Comparison of ENCODE assay signal across 19 cellular contexts in genomic region chrX:136735604-136736003, GRCh38. TPM values are rescaled to one million over a fixed set of nuclear protein-coding genes. Genes with fewer than 3 reads are reported as not detected.
DNase-seq lines count a peak whose midpoint lies in the region; ATAC-seq, FAIRE-seq and TF ChIP-seq lines count a peak whose summit lies in the region.
"Had no signal": no experiment of that assay in that cellular context is flagged by ENCODE, and none has a peak within 500 bp of the region (broad histone marks: within the 10 kb centered on the region; RNA-seq: fewer than 3 reads in every experiment).

No MANE protein-coding gene starts in this region.

- POLR2A ChIA-PET in HepG2 (lab: Yijun Ruan, JAX): no interaction called here
- POLR2A ChIA-PET in activated B cell treated with CpG ODN at 0.5 μM for 24 hours (lab: Charles Lee): interaction anchor here (0.6 to 1.0 kb wide), 6 partner anchors 12 to 145 kb away, joined by 3 to 6 read pairs (median 4); partner anchors contain the start of gene RBMX

- peak in 3 of 4 donors; percentile 15 to 43 (median 25) for ATAC-seq in right lobe of liver
- no peak for ATAC-seq in HepG2
- ATAC-seq in activated B cell treated with CpG ODN at 0.5 μM for 24 hours (ENCODE audit: low read depth): peak; percentile 52
- no peak for ATAC-seq in GM18870 (IDR thresholded peaks at IDR 0.05; ENCODE audit: unreplicated experiment)
- ATAC-seq: activated naive CD4-positive, alpha-beta T cell treated with anti-CD3 and anti-CD28 coated beads, Interleukin-2, amount 50 U/mL, for 72 hours; body of pancreas; effector memory CD8-positive, alpha-beta T cell; stimulated activated naive B cell treated with anti-CD40 and anti-IgM and Interleukin-4, amounts not matched to agents 10 μg/mL and 1 μg/mL and 100 μg/mL, for 72 hours had no signal

- no peak overlapping the region for H2AFZ ChIP-seq in HepG2 (ENCODE audit: low read length)

- CTCF ChIA-PET in HepG2 (lab: Yijun Ruan, JAX; ENCODE audit: low intra/inter-chr PET ratio, low total read pairs): no interaction called here
- CTCF ChIA-PET in activated B cell treated with CpG ODN at 0.5 μM for 24 hours (lab: Charles Lee): interaction anchor here (1.3 to 1.5 kb wide), 3 partner anchors 9 to 173 kb away, joined by 3 to 4 read pairs (median 4); partner anchors contain the start of gene RBMX

- intact Hi-C loops in right lobe of liver (cut with DNase I): no loop called here
- intact Hi-C loops in HepG2 (cut with micrococcal nuclease; ENCODE audit: unreplicated experiment): no loop called here
- intact Hi-C loops in activated B cell treated with CpG ODN at 0.5 μM for 24 hours (cut with micrococcal nuclease): no loop called here
- intact Hi-C loops in stomach (cut with DNase I; ENCODE audit: low total_unique reads): no loop called here

- H3K27ac Mint-ChIP-seq in activated B cell treated with CpG ODN at 0.5 μM for 24 hours: peak overlapping the region; percentile 63
- H3K27ac Mint-ChIP-seq: activated naive CD4-positive, alpha-beta T cell treated with anti-CD3 and anti-CD28 coated beads, Interleukin-2, amount 50 U/mL, for 72 hours; stimulated activated naive B cell treated with anti-CD40 and anti-IgM and Interleukin-4, amounts not matched to agents 10 μg/mL and 1 μg/mL and 100 μg/mL, for 72 hours had no signal

- no TSS peak for BruUV-seq in HepG2 (replicated peaks; lab: Mats Ljungman, UMichigan)

- FAIRE-seq in HepG2 (lab: Jason Lieb, UNC): no peak

- no peak for TF ChIP-seq RAD21 in HepG2 (CRISPR knock-in tag; IDR thresholded peaks at IDR 0.05)

- no peaks in the 10 kb centered on the region for H3K79me2 ChIP-seq in HepG2 (ENCODE audit: insufficient read depth, low read length)

- TF ChIP-seq CTCF in right lobe of liver (IDR thresholded peaks at IDR 0.05): no peak
- no peak for TF ChIP-seq CTCF in HepG2 (CRISPR knock-in tag; IDR thresholded peaks at IDR 0.05)
- no peak for TF ChIP-seq CTCF in activated B cell treated with CpG ODN at 0.5 μM for 24 hours (IDR thresholded peaks at IDR 0.05)
- TF ChIP-seq CTCF in stomach (IDR thresholded peaks at IDR 0.05): no peak

- no peak overlapping the region for H3K27ac ChIP-seq in right lobe of liver
- H3K27ac ChIP-seq in HepG2 (ENCODE audit: extremely low read length, insufficient read depth, low read length): no peak overlapping the region
- H3K27ac ChIP-seq in stomach: no peak overlapping the region
- H3K27ac ChIP-seq: body of pancreas, HL-60 had no signal

- H3K4me3 ChIP-seq in right lobe of liver: no peak overlapping the region
- no peak overlapping the region for H3K4me3 ChIP-seq in HepG2 (replicated peaks in 1 of 3; ENCODE audit: insufficient read depth in 1 of 3, low read depth in 2 of 3, low read length in 3 of 3)
- no peak overlapping the region for H3K4me3 ChIP-seq in stomach
- H3K4me3 ChIP-seq: body of pancreas, tibial nerve had no signal

- peaks cover 21% of the 10 kb centered on the region for H3K4me1 Mint-ChIP-seq in activated B cell treated with CpG ODN at 0.5 μM for 24 hours

- TF ChIP-seq POLR2A in right lobe of liver (IDR thresholded peaks at IDR 0.05) (no peak), HepG2 (IDR thresholded peaks at IDR 0.05; ENCODE audit: insufficient read depth in 1 of 2, low read depth in 2 of 2, low read length in 2 of 2) (no peak), stomach (IDR thresholded peaks at IDR 0.05) (no peak)

- no peak overlapping the region for H3K9ac ChIP-seq in HepG2 (ENCODE audit: insufficient read depth, low read depth, low read length)

- H3K4me3 Mint-ChIP-seq in activated B cell treated with CpG ODN at 0.5 μM for 24 hours: peak overlapping the region; percentile 5
- H3K4me3 Mint-ChIP-seq: effector memory CD8-positive, alpha-beta T cell; stimulated activated naive B cell treated with anti-CD40 and anti-IgM and Interleukin-4, amounts not matched to agents 10 μg/mL and 1 μg/mL and 100 μg/mL, for 72 hours had no signal

- H3K27me3 Mint-ChIP-seq in activated B cell treated with CpG ODN at 0.5 μM for 24 hours: no peaks in the 10 kb centered on the region
- H3K27me3 Mint-ChIP-seq: effector memory CD8-positive, alpha-beta T cell; stimulated activated naive B cell treated with anti-CD40 and anti-IgM and Interleukin-4, amounts not matched to agents 10 μg/mL and 1 μg/mL and 100 μg/mL, for 72 hours had no signal

- H3K9me3 ChIP-seq in right lobe of liver (no peaks in the 10 kb centered on the region), HepG2 (ENCODE audit: low read length) (no peaks in the 10 kb centered on the region), stomach (no peaks in the 10 kb centered on the region)
- H3K9me3 ChIP-seq: body of pancreas, tibial nerve had no signal

- H3K36me3 ChIP-seq in right lobe of liver (no peaks in the 10 kb centered on the region), HepG2 (replicated peaks in 1 of 2; ENCODE audit: control insufficient read depth in 1 of 2, insufficient read depth in 2 of 2, low read length in 2 of 2) (no peaks in the 10 kb centered on the region), stomach (no peaks in the 10 kb centered on the region)

- 63% methylated on average over 1 of the region's 1 CpG for WGBS in right lobe of liver (ENCODE audit: insufficient coverage, low coverage, low lambda C conversion rate, missing lambda C conversion rate)
- 9% methylated on average over 1 of the region's 1 CpG for WGBS in HepG2 (ENCODE audit: low lambda C conversion rate)
- 67 to 89% (median 82%) methylated on average over 1 of the region's 1 CpG for WGBS in stomach, 5 donors

- no peak for TF ChIP-seq EP300 in HepG2 (IDR thresholded peaks at IDR 0.05; ENCODE audit: low read depth in 2 of 2, low read length in 2 of 2)
- TF ChIP-seq EP300 in HepG2 (CRISPR knock-in tag; IDR thresholded peaks at IDR 0.05; ENCODE audit: borderline replicate concordance): no peak
- no peak for TF ChIP-seq EP300 in stomach (IDR thresholded peaks at IDR 0.05)

- H3K9me3 Mint-ChIP-seq in activated B cell treated with CpG ODN at 0.5 μM for 24 hours: no peaks in the 10 kb centered on the region
- H3K9me3 Mint-ChIP-seq: activated naive CD4-positive, alpha-beta T cell treated with anti-CD3 and anti-CD28 coated beads, Interleukin-2, amount 50 U/mL, for 72 hours; effector memory CD8-positive, alpha-beta T cell; stimulated activated naive B cell treated with anti-CD40 and anti-IgM and Interleukin-4, amounts not matched to agents 10 μg/mL and 1 μg/mL and 100 μg/mL, for 72 hours had no signal

- H3K4me2 ChIP-seq in HepG2 (ENCODE audit: low read depth, low read length): no peak overlapping the region

- H3K27me3 ChIP-seq in right lobe of liver (no peaks in the 10 kb centered on the region), HepG2 (ENCODE audit: control insufficient read depth in 1 of 2, insufficient read depth in 2 of 2, low read length in 2 of 2) (no peaks in the 10 kb centered on the region; a peak in 1 of 5 replicates), stomach (peaks cover 0 to 5% (median 0%) of the 10 kb centered on the region in 3 donors)
- H3K27me3 ChIP-seq: body of pancreas, tibial nerve had no signal

- H3K36me3 Mint-ChIP-seq in activated B cell treated with CpG ODN at 0.5 μM for 24 hours (ENCODE audit: low read depth): peaks cover 34% of the 10 kb centered on the region

- no peaks in the 10 kb centered on the region for H4K20me1 ChIP-seq in HepG2 (ENCODE audit: insufficient read depth, low read length)

- H3K4me1 ChIP-seq in right lobe of liver (no peaks in the 10 kb centered on the region), HepG2 (ENCODE audit: insufficient read depth, low read length) (no peaks in the 10 kb centered on the region), stomach (no peaks in the 10 kb centered on the region)
- H3K4me1 ChIP-seq: body of pancreas, tibial nerve had no signal

- DNase-seq in right lobe of liver: no peak
- no peak for DNase-seq in HepG2 (ENCODE audit: low spot score)
- peak; percentile 53 for DNase-seq in KBM-7
- no peak for DNase-seq in activated B cell treated with CpG ODN at 0.5 μM for 24 hours
- no peak for DNase-seq in stomach
- DNase-seq in GOT3 (lab: John Stamatoyannopoulos, UW): no peak
- DNase-seq: activated CD8-positive, alpha-beta memory T cell treated with anti-CD3 and anti-CD28 coated beads for 24 hours; activated T-cell treated with anti-CD3 and anti-CD28 coated beads, Interleukin-2, amount 50 U/mL, for 48 hours; body of pancreas; Calu3; effector memory CD8-positive, alpha-beta T cell; MM.1S; NCI-H187 treated with DMSO at 0.1 percent for 48 hours; NCI-H2227 treated with DMSO at 0.1 percent for 48 hours; stimulated activated naive B cell treated with anti-CD40 and anti-IgM and Interleukin-4, amounts not matched to agents 10 μg/mL and 1 μg/mL and 100 μg/mL, for 72 hours had no signal

- in situ Hi-C loops in HepG2 (cut with HindIII; ENCODE audit: extremely low pct_ligation_motif_present, low pct_unique_long_range_greater_than_20kb) (no loop called here), KBM-7 (cut with MboI; ENCODE audit: low pct_unique_long_range_greater_than_20kb, low sequenced_read_pairs) (no loop called here)

TF ChIP-seq in HepG2, 621 proteins besides CTCF, POLR2A, EP300 and RAD21 (continues in another document):
- TF ChIP-seq ZNF768 (CRISPR knock-in tag; IDR thresholded peaks at IDR 0.05): no peak

RNA-seq across cellular contexts. Expression of gene ARHGEF6, which starts 45.1 kb away (rescaled TPM):
- 1 to 10 TPM; 2.8 to 6.1 (median 3.5) TPM for total RNA-seq in right lobe of liver
- total RNA-seq in HepG2 (2016; rRNA removed; fragmentation: Illumina TruSeq; extraction: Trizol): not detected in 2 replicates
- not detected in 2 replicates for total RNA-seq in HepG2 (2016; cell fraction: cytosol; rRNA removed; fragmentation: Illumina TruSeq; extraction: Trizol; ENCODE audit: low read depth)
- not detected in 2 replicates for total RNA-seq in HepG2 (2016; cell fraction: insoluble cytoplasmic fraction; rRNA removed; fragmentation: Illumina TruSeq; extraction: Trizol)
- not detected in 2 replicates for total RNA-seq in HepG2 (2016; cell fraction: membrane; rRNA removed; fragmentation: Illumina TruSeq; extraction: Trizol)
- not detected in 2 replicates for total RNA-seq in HepG2 (2016; cell fraction: nucleus; rRNA removed; fragmentation: Illumina TruSeq; extraction: Trizol)
- polyA plus RNA-seq in HepG2 (2011; rRNA removed): 0.01 and 0.03 TPM in 2 replicates
- polyA plus RNA-seq in HepG2 (2011; cell fraction: cytosol; rRNA removed): not detected in 2 replicates
- polyA plus RNA-seq in HepG2 (2011; cell fraction: nucleus; rRNA removed): 0.09 and 0.10 TPM in 2 replicates
- 0.01 and 0.03 TPM in 2 replicates for polyA plus RNA-seq in HepG2 (2012)
- not detected in 2 replicates for polyA plus RNA-seq in HepG2 (2016; cell fraction: cytosol; fragmentation: Illumina TruSeq; extraction: Trizol; ENCODE audit: low read depth)
- not detected in 2 replicates for polyA plus RNA-seq in HepG2 (2016; cell fraction: insoluble cytoplasmic fraction; fragmentation: Illumina TruSeq; extraction: Trizol; ENCODE audit: low read depth)
- polyA plus RNA-seq in HepG2 (2016; cell fraction: membrane; fragmentation: Illumina TruSeq; extraction: Trizol; ENCODE audit: low read depth): not detected in 2 replicates
- not detected in 2 replicates for polyA plus RNA-seq in HepG2 (2016; cell fraction: nucleus; fragmentation: Illumina TruSeq; extraction: Trizol; ENCODE audit: insufficient read depth, low read depth)
- 0.02 and 0.04 TPM in 2 replicates for polyA minus RNA-seq in HepG2 (2011; rRNA and poly(A)+ RNA removed; ENCODE audit: low replicate concordance)
- polyA minus RNA-seq in HepG2 (2011; cell fraction: cytosol; rRNA and poly(A)+ RNA removed): not detected in 2 replicates
- not detected in 2 replicates for polyA minus RNA-seq in HepG2 (2011; cell fraction: nucleus; rRNA and poly(A)+ RNA removed)
- total RNA-seq in activated B cell treated with CpG ODN at 0.5 μM for 24 hours: 32.4 and 33.0 TPM in 2 replicates
- 10 to 100 TPM in 2 of 5 donors, 1 to 10 TPM in 3; 1.7 to 22.9 (median 8.5) TPM for total RNA-seq in stomach
- polyA plus RNA-seq in stomach: 10 to 100 TPM in 1 of 3 donors, 1 to 10 TPM in 2; 2.6 to 10.1 (median 7.7) TPM

Comparison
In these comparisons a context has a peak if more than half of its experiments do, and no peak if none do; other contexts are left out.
1. ATAC-seq: peak in right lobe of liver (3 of 4) and activated B cell treated with CpG ODN at 0.5 μM for 24 hours (single experiment); none in HepG2 (single experiment) and GM18870 (single experiment).